In the genomic region with DNA sequence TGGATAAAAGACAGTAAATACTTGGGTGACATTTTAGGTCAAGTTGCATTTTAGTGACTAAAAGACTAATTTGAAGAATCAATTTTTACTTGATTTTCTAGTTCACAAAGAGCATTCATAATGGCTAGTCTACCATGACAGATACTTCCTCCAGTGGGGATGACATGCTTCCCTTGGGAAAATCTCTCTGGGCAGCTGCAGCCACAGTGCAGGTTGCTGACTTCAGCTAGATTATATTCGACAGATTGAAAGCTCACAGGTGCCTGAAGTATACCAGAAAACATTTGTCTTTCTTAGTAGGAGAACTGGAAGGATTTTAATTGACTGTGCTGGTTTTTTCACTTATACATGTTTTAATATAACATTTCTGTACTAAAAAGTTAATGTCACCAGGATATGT, we compare ENCODE assay signal across 25 cellular contexts.
"Had no signal": no experiment of that assay in that cellular context is flagged by ENCODE, and none has a peak within 500 bp of the region (broad histone marks: within the 10 kb centered on the region; RNA-seq: fewer than 3 reads in every experiment).

No MANE protein-coding gene starts in this region.

- FAIRE-seq: keratinocyte had no signal

- H3K36me3 Mint-ChIP-seq: memory B cell; naive thymus-derived CD4-positive, alpha-beta T cell; stimulated activated effector memory CD8-positive, alpha-beta T cell treated with anti-CD3 and anti-CD28 coated beads, Interleukin-12 subunit alpha, Interleukin-12 subunit beta, amount 100 ng/mL, for 72 hours; type B pancreatic cell had no signal

- H3K27ac Mint-ChIP-seq: memory B cell; naive thymus-derived CD4-positive, alpha-beta T cell; stimulated activated effector memory CD8-positive, alpha-beta T cell treated with anti-CD3 and anti-CD28 coated beads, Interleukin-12 subunit alpha, Interleukin-12 subunit beta, amount 100 ng/mL, for 72 hours; type B pancreatic cell had no signal

- H3K36me3 ChIP-seq: esophagus squamous epithelium, ovary, sigmoid colon, stomach, tibial artery had no signal

- H3K27me3 Mint-ChIP-seq: memory B cell; naive thymus-derived CD4-positive, alpha-beta T cell had no signal

- H3K27ac ChIP-seq: coronary artery, esophagus squamous epithelium, ovary, psoas muscle, sigmoid colon, stomach, testis, tibial artery had no signal

- ATAC-seq: left lobe of liver; naive thymus-derived CD4-positive, alpha-beta T cell; psoas muscle; right cardiac atrium; stimulated activated effector memory CD8-positive, alpha-beta T cell treated with anti-CD3 and anti-CD28 coated beads, Interleukin-12 subunit alpha, Interleukin-12 subunit beta, amount 100 ng/mL, for 72 hours had no signal

- H3K4me3 ChIP-seq: coronary artery, esophagus squamous epithelium, lung, ovary, psoas muscle, sigmoid colon, stomach, testis, tibial artery had no signal

- H3K4me1 Mint-ChIP-seq: memory B cell; naive thymus-derived CD4-positive, alpha-beta T cell; stimulated activated effector memory CD8-positive, alpha-beta T cell treated with anti-CD3 and anti-CD28 coated beads, Interleukin-12 subunit alpha, Interleukin-12 subunit beta, amount 100 ng/mL, for 72 hours had no signal

- DNase-seq: dermis blood vessel endothelial cell; effector memory CD4-positive, alpha-beta T cell; erythroblast; esophagus squamous epithelium; foreskin melanocyte; naive thymus-derived CD4-positive, alpha-beta T cell; occipital lobe; ovary; posterior cingulate gyrus; psoas muscle; right cardiac atrium; sigmoid colon; stimulated activated CD4-positive, alpha-beta T cell treated with anti-CD3 and anti-CD28 coated beads, Interleukin-2, amount 100 ng/mL, for 24 hours; stimulated activated CD4-positive, alpha-beta T cell treated with anti-CD3 and anti-CD28 coated beads, Interleukin-4, amount 100 ng/mL, for 24 hours; stimulated activated naive CD4-positive, alpha-beta T cell treated with Interleukin-2 at 50 U/mL for 16 hours; stomach; testis; tibial artery had no signal

- H3K4me3 Mint-ChIP-seq: memory B cell; naive thymus-derived CD4-positive, alpha-beta T cell; stimulated activated effector memory CD8-positive, alpha-beta T cell treated with anti-CD3 and anti-CD28 coated beads, Interleukin-12 subunit alpha, Interleukin-12 subunit beta, amount 100 ng/mL, for 72 hours; type B pancreatic cell had no signal

- H3K27me3 ChIP-seq: esophagus squamous epithelium, ovary, sigmoid colon, stomach, testis, tibial artery had no signal

- H3K9me3 ChIP-seq: esophagus squamous epithelium, ovary, psoas muscle, sigmoid colon, stomach, testis, tibial artery had no signal

- H3K4me1 ChIP-seq: esophagus squamous epithelium, psoas muscle, sigmoid colon, stomach, testis, tibial artery had no signal
